ENCODE assay signal across 1 cellular context in the genomic region with DNA sequence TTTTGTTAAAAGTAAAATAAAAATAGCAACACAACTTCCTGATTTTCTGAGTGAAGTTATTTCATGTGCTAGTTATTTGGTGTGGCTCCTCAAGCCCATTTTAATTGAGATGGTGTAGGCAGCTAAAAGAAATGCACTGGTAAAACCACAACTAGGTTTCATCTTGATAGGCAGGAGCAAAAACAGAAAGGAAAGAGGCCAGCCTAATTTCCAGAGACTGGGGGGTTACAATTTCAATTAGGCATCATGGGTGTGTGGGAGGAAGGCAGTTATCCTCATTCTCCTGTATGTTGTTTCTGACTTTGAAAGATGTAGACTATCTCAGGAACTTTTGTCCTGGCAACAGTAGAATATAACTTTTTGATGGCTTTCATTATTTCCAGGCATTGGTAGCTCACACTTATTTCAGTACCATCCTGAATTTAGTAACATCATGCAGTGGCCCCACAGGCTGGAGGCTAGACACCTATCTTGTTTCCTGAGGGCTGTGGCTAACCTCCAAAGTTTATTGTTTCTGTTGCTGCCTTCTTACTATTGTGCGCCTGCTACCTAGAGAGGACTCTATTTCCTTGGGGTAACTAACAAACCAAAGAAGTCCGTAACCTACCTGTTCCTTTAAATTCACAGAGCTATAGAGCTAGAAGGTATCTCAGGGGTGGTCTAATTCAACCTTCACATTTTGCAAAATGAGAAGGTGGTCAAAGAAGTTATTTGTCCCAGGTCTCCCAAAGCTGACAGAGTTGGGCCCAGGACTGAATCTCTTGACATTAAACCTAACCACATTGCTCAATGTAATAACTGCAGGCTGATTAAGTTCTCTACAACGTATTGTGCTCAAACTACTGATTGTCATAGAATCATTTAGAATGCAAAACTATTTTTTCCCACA.
TF ChIP-seq lines count a peak whose summit lies in the region.

No MANE protein-coding gene starts in this region.

TF ChIP-seq in HepG2, 621 proteins besides CTCF, POLR2A, EP300 and RAD21 (continued from another document):
- no peak for TF ChIP-seq BHLHE40 (IDR thresholded peaks at IDR 0.05; ENCODE audit: low read length)
- no peak for TF ChIP-seq KDM2A (CRISPR knock-in tag; IDR thresholded peaks at IDR 0.05; ENCODE audit: borderline replicate concordance, low read depth)
- no peak for TF ChIP-seq ZSCAN29 (CRISPR knock-in tag; conservative IDR thresholded peaks at IDR 0.05)
- no peak for TF ChIP-seq ISL2 (CRISPR knock-in tag; IDR thresholded peaks at IDR 0.05)
- TF ChIP-seq ZNF660 (CRISPR knock-in tag; IDR thresholded peaks at IDR 0.05; ENCODE audit: borderline replicate concordance, low read depth), result no peak
- TF ChIP-seq, protein P1, sequence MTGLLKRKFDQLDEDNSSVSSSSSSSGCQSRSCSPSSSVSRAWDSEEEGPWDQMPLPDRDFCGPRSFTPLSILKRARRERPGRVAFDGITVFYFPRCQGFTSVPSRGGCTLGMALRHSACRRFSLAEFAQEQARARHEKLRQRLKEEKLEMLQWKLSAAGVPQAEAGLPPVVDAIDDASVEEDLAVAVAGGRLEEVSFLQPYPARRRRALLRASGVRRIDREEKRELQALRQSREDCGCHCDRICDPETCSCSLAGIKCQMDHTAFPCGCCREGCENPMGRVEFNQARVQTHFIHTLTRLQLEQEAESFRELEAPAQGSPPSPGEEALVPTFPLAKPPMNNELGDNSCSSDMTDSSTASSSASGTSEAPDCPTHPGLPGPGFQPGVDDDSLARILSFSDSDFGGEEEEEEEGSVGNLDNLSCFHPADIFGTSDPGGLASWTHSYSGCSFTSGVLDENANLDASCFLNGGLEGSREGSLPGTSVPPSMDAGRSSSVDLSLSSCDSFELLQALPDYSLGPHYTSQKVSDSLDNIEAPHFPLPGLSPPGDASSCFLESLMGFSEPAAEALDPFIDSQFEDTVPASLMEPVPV (CRISPR knock-in tag; IDR thresholded peaks at IDR 0.05), result no peak
- no peak for TF ChIP-seq ZNF292 (CRISPR knock-in tag; IDR thresholded peaks at IDR 0.05; ENCODE audit: borderline replicate concordance, low read depth)
- no peak for TF ChIP-seq SMARCC2 (IDR thresholded peaks at IDR 0.05)
- no peak for TF ChIP-seq ZFP36L1 (CRISPR knock-in tag; IDR thresholded peaks at IDR 0.05)
- TF ChIP-seq, protein P2, sequence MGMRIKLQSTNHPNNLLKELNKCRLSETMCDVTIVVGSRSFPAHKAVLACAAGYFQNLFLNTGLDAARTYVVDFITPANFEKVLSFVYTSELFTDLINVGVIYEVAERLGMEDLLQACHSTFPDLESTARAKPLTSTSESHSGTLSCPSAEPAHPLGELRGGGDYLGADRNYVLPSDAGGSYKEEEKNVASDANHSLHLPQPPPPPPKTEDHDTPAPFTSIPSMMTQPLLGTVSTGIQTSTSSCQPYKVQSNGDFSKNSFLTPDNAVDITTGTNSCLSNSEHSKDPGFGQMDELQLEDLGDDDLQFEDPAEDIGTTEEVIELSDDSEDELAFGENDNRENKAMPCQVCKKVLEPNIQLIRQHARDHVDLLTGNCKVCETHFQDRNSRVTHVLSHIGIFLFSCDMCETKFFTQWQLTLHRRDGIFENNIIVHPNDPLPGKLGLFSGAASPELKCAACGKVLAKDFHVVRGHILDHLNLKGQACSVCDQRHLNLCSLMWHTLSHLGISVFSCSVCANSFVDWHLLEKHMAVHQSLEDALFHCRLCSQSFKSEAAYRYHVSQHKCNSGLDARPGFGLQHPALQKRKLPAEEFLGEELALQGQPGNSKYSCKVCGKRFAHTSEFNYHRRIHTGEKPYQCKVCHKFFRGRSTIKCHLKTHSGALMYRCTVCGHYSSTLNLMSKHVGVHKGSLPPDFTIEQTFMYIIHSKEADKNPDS (CRISPR knock-in tag; IDR thresholded peaks at IDR 0.05), result no peak
- TF ChIP-seq ZFAT (CRISPR knock-in tag; conservative IDR thresholded peaks at IDR 0.05), result no peak
- no peak for TF ChIP-seq ZNF12 (CRISPR knock-in tag; IDR thresholded peaks at IDR 0.05)
- TF ChIP-seq SMAD1 (CRISPR knock-in tag; IDR thresholded peaks at IDR 0.05; ENCODE audit: borderline replicate concordance, low read depth), result no peak
- TF ChIP-seq, protein P3, sequence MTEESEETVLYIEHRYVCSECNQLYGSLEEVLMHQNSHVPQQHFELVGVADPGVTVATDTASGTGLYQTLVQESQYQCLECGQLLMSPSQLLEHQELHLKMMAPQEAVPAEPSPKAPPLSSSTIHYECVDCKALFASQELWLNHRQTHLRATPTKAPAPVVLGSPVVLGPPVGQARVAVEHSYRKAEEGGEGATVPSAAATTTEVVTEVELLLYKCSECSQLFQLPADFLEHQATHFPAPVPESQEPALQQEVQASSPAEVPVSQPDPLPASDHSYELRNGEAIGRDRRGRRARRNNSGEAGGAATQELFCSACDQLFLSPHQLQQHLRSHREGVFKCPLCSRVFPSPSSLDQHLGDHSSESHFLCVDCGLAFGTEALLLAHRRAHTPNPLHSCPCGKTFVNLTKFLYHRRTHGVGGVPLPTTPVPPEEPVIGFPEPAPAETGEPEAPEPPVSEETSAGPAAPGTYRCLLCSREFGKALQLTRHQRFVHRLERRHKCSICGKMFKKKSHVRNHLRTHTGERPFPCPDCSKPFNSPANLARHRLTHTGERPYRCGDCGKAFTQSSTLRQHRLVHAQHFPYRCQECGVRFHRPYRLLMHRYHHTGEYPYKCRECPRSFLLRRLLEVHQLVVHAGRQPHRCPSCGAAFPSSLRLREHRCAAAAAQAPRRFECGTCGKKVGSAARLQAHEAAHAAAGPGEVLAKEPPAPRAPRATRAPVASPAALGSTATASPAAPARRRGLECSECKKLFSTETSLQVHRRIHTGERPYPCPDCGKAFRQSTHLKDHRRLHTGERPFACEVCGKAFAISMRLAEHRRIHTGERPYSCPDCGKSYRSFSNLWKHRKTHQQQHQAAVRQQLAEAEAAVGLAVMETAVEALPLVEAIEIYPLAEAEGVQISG (CRISPR knock-in tag; IDR thresholded peaks at IDR 0.05), result no peak
- no peak for TF ChIP-seq MAFK (conservative IDR thresholded peaks at IDR 0.05 in 1 of 2, IDR thresholded peaks at IDR 0.05 in 1 of 2; ENCODE audit: low read length in 2 of 2)
- TF ChIP-seq, protein P4, sequence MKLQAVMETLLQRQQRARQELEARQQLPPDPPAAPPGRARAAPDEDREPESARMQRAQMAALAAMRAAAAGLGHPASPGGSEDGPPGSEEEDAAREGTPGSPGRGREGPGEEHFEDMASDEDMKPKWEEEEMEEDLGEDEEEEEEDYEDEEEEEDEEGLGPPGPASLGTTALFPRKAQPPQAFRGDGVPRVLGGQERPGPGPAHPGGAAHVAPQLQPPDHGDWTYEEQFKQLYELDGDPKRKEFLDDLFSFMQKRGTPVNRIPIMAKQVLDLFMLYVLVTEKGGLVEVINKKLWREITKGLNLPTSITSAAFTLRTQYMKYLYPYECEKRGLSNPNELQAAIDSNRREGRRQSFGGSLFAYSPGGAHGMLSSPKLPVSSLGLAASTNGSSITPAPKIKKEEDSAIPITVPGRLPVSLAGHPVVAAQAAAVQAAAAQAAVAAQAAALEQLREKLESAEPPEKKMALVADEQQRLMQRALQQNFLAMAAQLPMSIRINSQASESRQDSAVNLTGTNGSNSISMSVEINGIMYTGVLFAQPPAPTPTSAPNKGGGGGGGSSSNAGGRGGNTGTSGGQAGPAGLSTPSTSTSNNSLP (IDR thresholded peaks at IDR 0.05; ENCODE audit: low read depth, low read length), result no peak
